In the genomic region with DNA sequence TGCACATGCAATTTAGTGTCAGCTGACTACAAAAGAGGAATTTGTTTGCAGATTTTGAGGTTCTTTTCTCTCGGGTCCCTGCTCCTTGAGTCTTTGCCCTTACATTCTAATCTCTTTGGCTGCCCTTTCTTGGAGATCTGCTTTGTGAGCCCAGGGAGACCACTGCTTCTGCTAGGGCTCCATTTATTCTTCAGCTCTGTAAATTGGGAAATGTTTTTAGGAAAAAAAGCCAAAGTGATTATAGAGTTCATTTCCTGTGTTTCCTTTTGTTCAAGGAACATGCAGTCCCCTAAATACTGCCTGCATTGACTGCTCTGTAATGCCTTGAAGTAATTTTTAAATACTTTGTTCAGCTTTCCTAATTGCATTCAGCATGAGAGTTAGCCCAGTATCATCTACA, we compare ENCODE assay signal across 26 cellular contexts.
A peak's percentile ranks its signal among the peaks of the same experiment; 100 is the strongest.
DNase-seq lines count a peak whose midpoint lies in the region; TF ChIP-seq lines count a peak whose summit lies in the region.
"Had no signal": no experiment of that assay in that cellular context is flagged by ENCODE, and none has a peak within 500 bp of the region (broad histone marks: within the 10 kb centered on the region; RNA-seq: fewer than 3 reads in every experiment).

No MANE protein-coding gene starts in this region.

- BruUV-seq in mammary epithelial cell (replicated peaks; lab: Mats Ljungman, UMichigan) = no TSS peak

- H3K14ac ChIP-seq in neuronal stem cell (ENCODE audit: low read length) = no peak overlapping the region

- no peak for DNase-seq in adipocyte (ENCODE audit: low read depth)
- no peak for DNase-seq in fibroblast of lung (ENCODE audit: low read depth in 2 of 2)
- no peak for DNase-seq in neuronal stem cell (ENCODE audit: low spot score)
- no peak for DNase-seq in GM10266 (ENCODE audit: extremely low spot score)
- no peak for DNase-seq in mammary epithelial cell
- no peak for DNase-seq in KG1 (lab: John Stamatoyannopoulos, UW)
- no peak for DNase-seq in H7
- DNase-seq: activated CD4-positive, alpha-beta T cell treated with anti-CD3 and anti-CD28 coated beads, Interleukin-2, amount 10 ng/mL, durations not matched to agents 7 days and 5 days; anterior cingulate cortex; Caco-2; central memory CD4-positive, alpha-beta T cell; DMS79 treated with DMSO at 0.1 percent for 48 hours; foreskin melanocyte; left cardiac atrium; NCI-H1092 treated with DMSO at 0.1 percent for 48 hours; NCI-H1930; NCI-H2227 treated with DMSO at 0.1 percent for 48 hours; NCI-H69; spleen; stimulated activated CD4-positive, alpha-beta T cell treated with anti-CD3 and anti-CD28 coated beads, Interleukin-2, amount 100 ng/mL, for 48 hours; WERI-Rb-1 had no signal

- H2BK5ac ChIP-seq in neuronal stem cell (ENCODE audit: low read length) = no peak overlapping the region

- H2BK15ac ChIP-seq in neuronal stem cell (ENCODE audit: low read length) = no peak overlapping the region

- CTCF ChIA-PET in mammary epithelial cell (lab: Charles Lee; ENCODE audit: low non-redundant PET) = no interaction called here

- H2AFZ ChIP-seq in ACC112 (ENCODE audit: low read length, unreplicated experiment) = peak overlapping the region; percentile 66
- peak overlapping the region; percentile 8 for H2AFZ ChIP-seq in fibroblast of lung (ENCODE audit: low read length)
- H2AFZ ChIP-seq in neuronal stem cell (ENCODE audit: low read length) = peak overlapping the region; percentile 79
- H2AFZ ChIP-seq in mammary epithelial cell (ENCODE audit: low read depth, low read length) = no peak overlapping the region

- H3K4me3 ChIP-seq in ACC112 (ENCODE audit: low read depth, low read length) (peak overlapping the region; percentile 13; the same call in 1 of the 2 replicates), adipocyte (ENCODE audit: low read length) (peak overlapping the region; percentile 3), fibroblast of lung (replicated peaks in 1 of 4; ENCODE audit: control extremely low read depth in 1 of 4, insufficient read depth in 1 of 4, low read depth in 3 of 4, low read length in 4 of 4) (no peak overlapping the region), neuronal stem cell (ENCODE audit: low read length in 2 of 2) (no peak overlapping the region), mammary epithelial cell (replicated peaks in 1 of 3; ENCODE audit: insufficient read depth in 1 of 3, low read depth in 2 of 3, low read length in 3 of 3) (no peak overlapping the region), H7 (ENCODE audit: insufficient read depth, low read depth, low read length) (no peak overlapping the region)
- H3K4me3 ChIP-seq: BLaER1 treated with 17β-estradiol and CSF1 and Interleukin-3, amounts not matched to agents 10 nM and 100 nM; GM12878; SK-N-MC; spleen had no signal

- in situ Hi-C loops in mammary epithelial cell (cut with MboI; ENCODE audit: low sequenced_read_pairs in 2 of 2) = no loop called here

- H3K36me3 ChIP-seq in ACC112 (ENCODE audit: insufficient read depth, low read length) = no peaks in the 10 kb centered on the region
- no peaks in the 10 kb centered on the region for H3K36me3 ChIP-seq in adipocyte (ENCODE audit: control insufficient read depth, insufficient read depth, low read length, severe bottlenecking)
- no peaks in the 10 kb centered on the region for H3K36me3 ChIP-seq in fibroblast of lung (ENCODE audit: control insufficient read depth, insufficient read depth, low read length)
- H3K36me3 ChIP-seq in neuronal stem cell (replicated peaks in 1 of 2; ENCODE audit: control insufficient read depth in 2 of 2, insufficient read depth in 2 of 2, low read length in 2 of 2) = no peaks in the 10 kb centered on the region
- H3K36me3 ChIP-seq in mammary epithelial cell (ENCODE audit: insufficient read depth, low read length) = no peaks in the 10 kb centered on the region
- no peaks in the 10 kb centered on the region for H3K36me3 ChIP-seq in H7 (replicated peaks; ENCODE audit: control insufficient read depth, insufficient read depth, low read length)
- H3K36me3 ChIP-seq: BLaER1 treated with 17β-estradiol and CSF1 and Interleukin-3, amounts not matched to agents 10 nM and 100 nM; neutrophil; spleen; WERI-Rb-1 had no signal

- H3K79me1 ChIP-seq in neuronal stem cell (ENCODE audit: low read depth, low read length) = no peaks in the 10 kb centered on the region

- H3K18ac ChIP-seq in neuronal stem cell (ENCODE audit: low read length) = no peak overlapping the region

- intact Hi-C loops in mammary epithelial cell (cut with micrococcal nuclease) = no loop called here

- no CpG with 5 or more reads among the region's 1 CpG for WGBS in neuronal stem cell (ENCODE audit: extremely low coverage in 2 of 2, insufficient read length in 2 of 2, insufficient replicate concordance in 1 of 2), 2 donors
- WGBS in mammary epithelial cell (ENCODE audit: low coverage, missing lambda C conversion rate) = 100% methylated on average over 1 of the region's 1 CpG

- H3K9ac ChIP-seq in adipocyte (ENCODE audit: low read length) = peak overlapping the region; percentile 56
- no peak overlapping the region for H3K9ac ChIP-seq in fibroblast of lung (ENCODE audit: insufficient read depth, low read length)
- no peak overlapping the region for H3K9ac ChIP-seq in neuronal stem cell (ENCODE audit: low read depth, low read length, poor library complexity)
- H3K9ac ChIP-seq in mammary epithelial cell (ENCODE audit: insufficient read depth, low read length) = no peak overlapping the region
- H3K9ac ChIP-seq: BLaER1 treated with 17β-estradiol and CSF1 and Interleukin-3, amounts not matched to agents 10 nM and 100 nM had no signal

- H3K79me2 ChIP-seq in ACC112 (ENCODE audit: control insufficient read depth, insufficient read depth, low read length, unreplicated experiment) = no peaks in the 10 kb centered on the region
- no peaks in the 10 kb centered on the region for H3K79me2 ChIP-seq in fibroblast of lung (ENCODE audit: control insufficient read depth, insufficient read depth, low read length)
- no peaks in the 10 kb centered on the region for H3K79me2 ChIP-seq in mammary epithelial cell (ENCODE audit: insufficient read depth, low read length)

- no peak overlapping the region for H2AK5ac ChIP-seq in neuronal stem cell (ENCODE audit: low read depth, low read length)

- no peak overlapping the region for H3K23ac ChIP-seq in neuronal stem cell (ENCODE audit: low read depth, low read length, poor library complexity)

- H3K4me1 ChIP-seq in ACC112 (ENCODE audit: control insufficient read depth, insufficient read depth, low read length, unreplicated experiment) = peaks cover 42% of the 10 kb centered on the region
- H3K4me1 ChIP-seq in adipocyte (ENCODE audit: control insufficient read depth, insufficient read depth, low read length) = peaks cover 43% of the 10 kb centered on the region
- H3K4me1 ChIP-seq in fibroblast of lung (ENCODE audit: control insufficient read depth, extremely low read depth, insufficient read depth, low read length) = peaks cover 9% of the 10 kb centered on the region
- H3K4me1 ChIP-seq in neuronal stem cell (ENCODE audit: control insufficient read depth in 2 of 2, insufficient read depth in 1 of 2, low read depth in 1 of 2, low read length in 2 of 2) = peaks cover 0 to 8% of the 10 kb centered on the region in 2 donors
- peaks cover 16% of the 10 kb centered on the region for H3K4me1 ChIP-seq in mammary epithelial cell (ENCODE audit: insufficient read depth, low read length)
- H3K4me1 ChIP-seq: BLaER1 treated with 17β-estradiol and CSF1 and Interleukin-3, amounts not matched to agents 10 nM and 100 nM; Caco-2 had no signal

- H4K91ac ChIP-seq in neuronal stem cell (ENCODE audit: low read depth, low read length, poor library complexity) = no peak overlapping the region

- TF ChIP-seq CTCF in fibroblast of lung (conservative IDR thresholded peaks at IDR 0.05 in 1 of 2, IDR thresholded peaks at IDR 0.05 in 1 of 2; ENCODE audit: low read depth in 1 of 2, low read length in 2 of 2) (no peak), GM10266 (IDR thresholded peaks at IDR 0.05; ENCODE audit: control insufficient read depth, insufficient read depth, low read depth, missing control alignments) (no peak), mammary epithelial cell (conservative IDR thresholded peaks at IDR 0.05 in 1 of 2, IDR thresholded peaks at IDR 0.05 in 1 of 2; ENCODE audit: extremely low read depth in 1 of 2, insufficient read depth in 1 of 2, low read depth in 1 of 2, low read length in 2 of 2) (no peak)

- no peak overlapping the region for H3K4me2 ChIP-seq in fibroblast of lung (ENCODE audit: extremely low read depth, insufficient read depth, low read length)
- no peak overlapping the region for H3K4me2 ChIP-seq in neuronal stem cell (ENCODE audit: insufficient read depth, low read length, poor library complexity, severe bottlenecking)
- no peak overlapping the region for H3K4me2 ChIP-seq in mammary epithelial cell (ENCODE audit: insufficient read depth, low read depth, low read length)
- H3K4me2 ChIP-seq: BLaER1 treated with 17β-estradiol and CSF1 and Interleukin-3, amounts not matched to agents 10 nM and 100 nM had no signal

- H4K20me1 ChIP-seq in fibroblast of lung (ENCODE audit: control insufficient read depth, extremely low read depth, insufficient read depth, low read length) (no peaks in the 10 kb centered on the region), mammary epithelial cell (ENCODE audit: insufficient read depth, low read length) (no peaks in the 10 kb centered on the region)
- H4K20me1 ChIP-seq: BLaER1 treated with 17β-estradiol and CSF1 and Interleukin-3, amounts not matched to agents 10 nM and 100 nM had no signal

- no peak overlapping the region for H2BK120ac ChIP-seq in neuronal stem cell (ENCODE audit: low read depth, low read length)

- H4K8ac ChIP-seq in neuronal stem cell (ENCODE audit: low read depth, low read length) = no peak overlapping the region

- H3K27me3 ChIP-seq in ACC112 (ENCODE audit: insufficient read depth, low read length) (no peaks in the 10 kb centered on the region), adipocyte (replicated peaks; ENCODE audit: control insufficient read depth, insufficient read depth, low read length) (no peaks in the 10 kb centered on the region), fibroblast of lung (ENCODE audit: control insufficient read depth, insufficient read depth, low read length) (no peaks in the 10 kb centered on the region), neuronal stem cell (ENCODE audit: control insufficient read depth in 3 of 3, insufficient read depth in 3 of 3, low read depth in 1 of 3, low read length in 3 of 3) (no peaks in the 10 kb centered on the region), mammary epithelial cell (ENCODE audit: insufficient read depth, low read length) (no peaks in the 10 kb centered on the region), H7 (ENCODE audit: control insufficient read depth, insufficient read depth, low read length) (no peaks in the 10 kb centered on the region)
- H3K27me3 ChIP-seq: BLaER1 treated with 17β-estradiol and CSF1 and Interleukin-3, amounts not matched to agents 10 nM and 100 nM; neutrophil; spleen had no signal

- dilution Hi-C loops in mammary epithelial cell (cut with HindIII; ENCODE audit: low sequenced_read_pairs) = no loop called here

- H3K9me3 ChIP-seq in adipocyte (ENCODE audit: control insufficient read depth, low read length) = no peaks in the 10 kb centered on the region
- H3K9me3 ChIP-seq in fibroblast of lung (ENCODE audit: control insufficient read depth, insufficient read depth, low read depth, low read length) = no peaks in the 10 kb centered on the region
- H3K9me3 ChIP-seq in neuronal stem cell (replicated peaks in 1 of 2; ENCODE audit: control insufficient read depth in 2 of 2, insufficient read depth in 1 of 2, low read depth in 1 of 2, low read length in 2 of 2) = peaks cover 0 to 6% of the 10 kb centered on the region in 2 donors
- H3K9me3 ChIP-seq in mammary epithelial cell (replicated peaks; ENCODE audit: insufficient read depth, low read length) = no peaks in the 10 kb centered on the region
- H3K9me3 ChIP-seq: Caco-2, neutrophil had no signal

- H3K27ac ChIP-seq in ACC112 (ENCODE audit: low read depth, low read length) (peak overlapping the region; percentile 93), fibroblast of lung (ENCODE audit: insufficient read depth, low read length) (no peak overlapping the region), neuronal stem cell (replicated peaks; ENCODE audit: low read length) (no peak overlapping the region), mammary epithelial cell (ENCODE audit: insufficient read depth, low read depth, low read length) (no peak overlapping the region)
- H3K27ac ChIP-seq: BLaER1 treated with 17β-estradiol and CSF1 and Interleukin-3, amounts not matched to agents 10 nM and 100 nM; neutrophil; SK-N-MC; WERI-Rb-1 had no signal

- no peak overlapping the region for H2BK12ac ChIP-seq in neuronal stem cell (ENCODE audit: low read length)

- H3K4ac ChIP-seq in neuronal stem cell (ENCODE audit: low read length) = no peak overlapping the region

Comparison
In these comparisons a context has a peak if more than half of its experiments do, and no peak if none do; other contexts are left out.
1. H3K4me3 ChIP-seq: peak in ACC112 (single experiment) and adipocyte (single experiment); none in fibroblast of lung (0 of 4), neuronal stem cell (0 of 2), mammary epithelial cell (0 of 3) and H7 (single experiment).